In genomic region chr2:187638840-187639239, GRCh38 we compare ENCODE assay signal across 37 cellular contexts.
"Had no signal": no experiment of that assay in that cellular context is flagged by ENCODE, and none has a peak within 500 bp of the region (broad histone marks: within the 10 kb centered on the region; RNA-seq: fewer than 3 reads in every experiment).

No MANE protein-coding gene starts in this region.

- H3K36me3 ChIP-seq: adrenal gland, breast epithelium had no signal

- H3K4me3 ChIP-seq: adrenal gland, body of pancreas, breast epithelium, coronary artery had no signal

- ATAC-seq: activated naive CD4-positive, alpha-beta T cell treated with anti-CD3 and anti-CD28 coated beads, Interleukin-2, amount 50 U/mL, for 72 hours; activated T-cell treated with anti-CD3 and anti-CD28 coated beads, Interleukin-2, amount 50 U/mL, for 4 hours; body of pancreas; PC-3; Right ventricle myocardium inferior; SK-N-SH treated with all-trans-retinoic acid at 6 μM for 48 hours had no signal

- H3K27me3 ChIP-seq: adrenal gland, body of pancreas, breast epithelium had no signal

- H3K4me1 ChIP-seq: adrenal gland, body of pancreas, breast epithelium had no signal

- FAIRE-seq: astrocyte, RCC 7860 had no signal

- H3K27ac ChIP-seq: adrenal gland, body of pancreas, breast epithelium, coronary artery, RWPE1, VCaP had no signal

- DNase-seq: activated B cell treated with CpG ODN at 0.5 μM for 24 hours; activated CD4-positive, alpha-beta memory T cell treated with anti-CD3 and anti-CD28 coated beads for 36 hours; activated CD4-positive, alpha-beta T cell treated with anti-CD3 and anti-CD28 coated beads for 4 hours; activated CD4-positive, alpha-beta T cell treated with anti-CD3 and anti-CD28 coated beads, Interleukin-2, amount 50 U/mL, for 1 hour; activated CD4-positive, CD25-positive, alpha-beta regulatory T cell treated with anti-CD3 and anti-CD28 coated beads, Interleukin-2, amount 50 U/mL, for 72 hours; activated CD8-positive, alpha-beta memory T cell treated with anti-CD3 and anti-CD28 coated beads, Interleukin-2, amount 50 U/mL, for 4 hours; activated gamma-delta T cell treated with Interleukin-2 at 50 U/mL for 16 hours; activated naive CD4-positive, alpha-beta T cell treated with anti-CD3 and anti-CD28 coated beads for 36 hours; activated T-cell treated with anti-CD3 and anti-CD28 coated beads for 4 hours; activated T-cell treated with anti-CD3 and anti-CD28 coated beads, Interleukin-2, amount 50 U/mL, for 4 hours; adrenal gland; body of pancreas; NCI-H1048; NCI-H1105 treated with DMSO at 0.1 percent for 48 hours; NCI-H1436; NCI-H1694; NCI-H1930; NCI-H2081 treated with DMSO at 0.1 percent for 48 hours; NCI-H226; NCI-H446 treated with DMSO at 0.1 percent for 48 hours; NCI-H524; NCI-H69; NCI-H82; PC-3; SIG-M5; T-helper 1 cell; T-helper 2 cell; T-helper 9 cell had no signal

- H3K9me3 ChIP-seq: adrenal gland, body of pancreas had no signal
